13 cellular contexts compared by ENCODE assay signal in genomic region chr22:33986954-33987353, GRCh38.
DNase-seq lines count a peak whose midpoint lies in the region; ATAC-seq and TF ChIP-seq lines count a peak whose summit lies in the region.
"Had no signal": no experiment of that assay in that cellular context is flagged by ENCODE, and none has a peak within 500 bp of the region (broad histone marks: within the 10 kb centered on the region; RNA-seq: fewer than 3 reads in every experiment).

No MANE protein-coding gene starts in this region.

- no peak overlapping the region for H3K4me2 ChIP-seq in neural progenitor cell
- H3K4me2 ChIP-seq: BLaER1 treated with 17β-estradiol and CSF1 and Interleukin-3, amounts not matched to agents 10 nM and 100 nM had no signal

- peaks cover 13% of the 10 kb centered on the region for H3K4me1 ChIP-seq in neural progenitor cell

- H3K36me3 Mint-ChIP-seq in neural progenitor cell = no peaks in the 10 kb centered on the region
- H3K36me3 Mint-ChIP-seq: CD4-positive, CD25-positive, alpha-beta regulatory T cell had no signal

- H3K36me3 ChIP-seq in H7 (replicated peaks; ENCODE audit: control insufficient read depth, insufficient read depth, low read length) (no peaks in the 10 kb centered on the region), neural progenitor cell (no peaks in the 10 kb centered on the region)
- H3K36me3 ChIP-seq: BLaER1 treated with 17β-estradiol and CSF1 and Interleukin-3, amounts not matched to agents 10 nM and 100 nM had no signal

- no peak overlapping the region for H3K9ac ChIP-seq in neural progenitor cell
- H3K9ac ChIP-seq: BLaER1 treated with 17β-estradiol and CSF1 and Interleukin-3, amounts not matched to agents 10 nM and 100 nM had no signal

- H3K9me3 Mint-ChIP-seq in neural progenitor cell = no peaks in the 10 kb centered on the region

- peak; percentile 31 for DNase-seq in H7
- peak; percentile 20 for DNase-seq in SK-N-DZ (ENCODE audit: low spot score)
- DNase-seq in iPS DF 19.7 (ENCODE audit: low read depth, low spot score) = peak; percentile 20
- DNase-seq in neural progenitor cell (ENCODE audit: low spot score) = no peak
- DNase-seq in activated CD4-positive, alpha-beta T cell treated with anti-CD3 and anti-CD28 coated beads, Interleukin-2, amount 50 U/mL, for 48 hours = no peak
- DNase-seq: ACHN; Calu3; CD4-positive, CD25-positive, alpha-beta regulatory T cell; DMS 273 treated with DMSO at 0.1 percent for 48 hours; IMR-90 had no signal

- no peaks in the 10 kb centered on the region for H3K9me3 ChIP-seq in neural progenitor cell (ENCODE audit: low read depth)
- H3K9me3 ChIP-seq: BLaER1 treated with 17β-estradiol and CSF1 and Interleukin-3, amounts not matched to agents 10 nM and 100 nM had no signal

- H3K27me3 Mint-ChIP-seq in neural progenitor cell (ENCODE audit: insufficient read depth, low read depth) = peaks cover 5% of the 10 kb centered on the region
- H3K27me3 Mint-ChIP-seq: CD4-positive, CD25-positive, alpha-beta regulatory T cell had no signal

- H2AFZ ChIP-seq in neural progenitor cell (replicated peaks) = peak overlapping the region; percentile 63

- H3K4me3 ChIP-seq in H7 (ENCODE audit: insufficient read depth, low read depth, low read length) = no peak overlapping the region
- no peak overlapping the region for H3K4me3 ChIP-seq in neural progenitor cell
- H3K4me3 ChIP-seq: BLaER1 treated with 17β-estradiol and CSF1 and Interleukin-3, amounts not matched to agents 10 nM and 100 nM had no signal

- ATAC-seq in GM18511 (IDR thresholded peaks at IDR 0.05; ENCODE audit: unreplicated experiment) (no peak), GM19452 (IDR thresholded peaks at IDR 0.05; ENCODE audit: unreplicated experiment) (no peak)

- H4K20me1 ChIP-seq in neural progenitor cell (ENCODE audit: low read depth) = no peaks in the 10 kb centered on the region
- H4K20me1 ChIP-seq: BLaER1 treated with 17β-estradiol and CSF1 and Interleukin-3, amounts not matched to agents 10 nM and 100 nM had no signal

- no peak for TF ChIP-seq CTCF in neural progenitor cell (IDR thresholded peaks at IDR 0.05)

- no peak overlapping the region for H3K27ac ChIP-seq in neural progenitor cell
- H3K27ac ChIP-seq: BLaER1 treated with 17β-estradiol and CSF1 and Interleukin-3, amounts not matched to agents 10 nM and 100 nM had no signal

- no peak overlapping the region for H3K4me3 Mint-ChIP-seq in neural progenitor cell
- H3K4me3 Mint-ChIP-seq: CD4-positive, CD25-positive, alpha-beta regulatory T cell had no signal

- peaks cover 18% of the 10 kb centered on the region for H3K4me1 Mint-ChIP-seq in neural progenitor cell
- H3K4me1 Mint-ChIP-seq: CD4-positive, CD25-positive, alpha-beta regulatory T cell had no signal

- no peaks in the 10 kb centered on the region for H3K79me2 ChIP-seq in neural progenitor cell (ENCODE audit: low read depth)

- H3K27ac Mint-ChIP-seq in neural progenitor cell = peak overlapping the region; percentile 7
- H3K27ac Mint-ChIP-seq: CD4-positive, CD25-positive, alpha-beta regulatory T cell had no signal

- H3K27me3 ChIP-seq in H7 (ENCODE audit: control insufficient read depth, insufficient read depth, low read length) (no peaks in the 10 kb centered on the region), neural progenitor cell (no peaks in the 10 kb centered on the region)
- H3K27me3 ChIP-seq: BLaER1 treated with 17β-estradiol and CSF1 and Interleukin-3, amounts not matched to agents 10 nM and 100 nM had no signal

- H3F3A ChIP-seq in neural progenitor cell (ENCODE audit: low read depth) = no peaks in the 10 kb centered on the region

Comparison
In these comparisons a context has a peak if more than half of its experiments do, and no peak if none do; other contexts are left out.
1. DNase-seq: peak in H7 (single experiment), SK-N-DZ (single experiment) and iPS DF 19.7 (single experiment); none in neural progenitor cell (single experiment) and activated CD4-positive, alpha-beta T cell treated with anti-CD3 and anti-CD28 coated beads, Interleukin-2, amount 50 U/mL, for 48 hours (0 of 2).